1 cellular context compared by ENCODE assay signal in genomic region chr10:32346134-32346550, GRCh38.
TF ChIP-seq lines count a peak whose summit lies in the region.

No MANE protein-coding gene starts in this region.

TF ChIP-seq in GM12878, 131 proteins besides CTCF, POLR2A, EP300 and RAD21 (continued from another document and continues in another):
- TF ChIP-seq NKRF (conservative IDR thresholded peaks at IDR 0.05) (0 out of 2 replicates have a peak, but pooled peaks have one; percentile 60), CREB1 (IDR thresholded peaks at IDR 0.05; ENCODE audit: low read depth) (peak; percentile 52; the same call in 1 of the 2 replicates), ZNF217 (IDR thresholded peaks at IDR 0.05) (no peak), KAT2A (conservative IDR thresholded peaks at IDR 0.05; ENCODE audit: control insufficient read depth, low read depth, low read length) (no peak), CHD4 (IDR thresholded peaks at IDR 0.05) (no peak), MEF2B (IDR thresholded peaks at IDR 0.05; ENCODE audit: partially characterized antibody, poor library complexity, severe bottlenecking) (no peak), TARDBP (IDR thresholded peaks at IDR 0.05; ENCODE audit: borderline replicate concordance) (no peak), CHD2 (IDR thresholded peaks at IDR 0.05; ENCODE audit: borderline replicate concordance, low read depth, low read length) (peak; percentile 69; the same call in 1 of the 2 replicates), ZNF207 (IDR thresholded peaks at IDR 0.05; ENCODE audit: borderline replicate concordance) (peak; percentile 22; the same call in 1 of the 2 replicates), SUZ12 (IDR thresholded peaks at IDR 0.05; ENCODE audit: unreplicated experiment) (no peak), ZNF687 (IDR thresholded peaks at IDR 0.05) (peak; percentile 38), NR2C2 (IDR thresholded peaks at IDR 0.05; ENCODE audit: borderline replicate concordance, control insufficient read depth, insufficient read length, low read depth) (no peak), PML (IDR thresholded peaks at IDR 0.05; ENCODE audit: low read length) (no peak), ETV6 (conservative IDR thresholded peaks at IDR 0.05 in 1 of 2, IDR thresholded peaks at IDR 0.05 in 1 of 2; ENCODE audit: borderline replicate concordance in 1 of 2, low read depth in 1 of 2) (no peak), RB1 (IDR thresholded peaks at IDR 0.05; ENCODE audit: borderline replicate concordance) (peak; percentile 71; the same call in 1 of the 2 replicates), BHLHE40 (IDR thresholded peaks at IDR 0.05; ENCODE audit: borderline replicate concordance in 1 of 2, low read depth in 2 of 2, low read length in 1 of 2) (peak; percentile 91 to 98), MXI1 (IDR thresholded peaks at IDR 0.05; ENCODE audit: low read depth, low read length) (peak; percentile 93), SKIL (IDR thresholded peaks at IDR 0.05; ENCODE audit: low read depth, poor library complexity, severe bottlenecking) (no peak), WRNIP1 (IDR thresholded peaks at IDR 0.05; ENCODE audit: borderline replicate concordance, low read depth, low read length) (no peak), E2F8 (IDR thresholded peaks at IDR 0.05; ENCODE audit: low read depth, partially characterized antibody) (no peak), ZSCAN29 (IDR thresholded peaks at IDR 0.05) (no peak), MAX (IDR thresholded peaks at IDR 0.05; ENCODE audit: low read depth, low read length) (peak; percentile 82; the same call in 1 of the 2 replicates), PBX3 (IDR thresholded peaks at IDR 0.05; ENCODE audit: insufficient replicate concordance, low read depth, low read length) (no peak), ZNF24 (IDR thresholded peaks at IDR 0.05) (peak; percentile 79; the same call in 1 of the 2 replicates), IRF4 (IDR thresholded peaks at IDR 0.05; ENCODE audit: low read depth, low read length) (peak; percentile 47; the same call in 1 of the 2 replicates), REST (IDR thresholded peaks at IDR 0.05; ENCODE audit: low read depth, low read length) (no peak; the same call in 1 of the 2 replicates), NFXL1 (IDR thresholded peaks at IDR 0.05; ENCODE audit: borderline replicate concordance) (no peak), SREBF1 (IDR thresholded peaks at IDR 0.05; ENCODE audit: low read length) (no peak), SPI1 (IDR thresholded peaks at IDR 0.05; ENCODE audit: borderline replicate concordance, insufficient read depth, low read depth, low read length) (no peak), DPF2 (IDR thresholded peaks at IDR 0.05) (no peak; the same call in 1 of the 2 replicates), SMARCA5 (IDR thresholded peaks at IDR 0.05) (peak; percentile 98), TCF12 (IDR thresholded peaks at IDR 0.05; ENCODE audit: low read depth, low read length) (no peak), IRF5 (IDR thresholded peaks at IDR 0.05; ENCODE audit: borderline replicate concordance) (no peak), GABPA (IDR thresholded peaks at IDR 0.05; ENCODE audit: low read depth) (no peak), CEBPZ (IDR thresholded peaks at IDR 0.05; ENCODE audit: low read depth, low read length) (no peak), ASH2L (IDR thresholded peaks at IDR 0.05; ENCODE audit: borderline replicate concordance, low read depth) (no peak), MYC (IDR thresholded peaks at IDR 0.05; ENCODE audit: insufficient read depth, insufficient read length, insufficient replicate concordance, low read length, severe bottlenecking) (no peak), TBL1XR1 (IDR thresholded peaks at IDR 0.05; ENCODE audit: low read depth, low read length) (peak; percentile 44; the same call in 1 of the 2 replicates)
